13 cellular contexts compared by ENCODE assay signal in the genomic region with DNA sequence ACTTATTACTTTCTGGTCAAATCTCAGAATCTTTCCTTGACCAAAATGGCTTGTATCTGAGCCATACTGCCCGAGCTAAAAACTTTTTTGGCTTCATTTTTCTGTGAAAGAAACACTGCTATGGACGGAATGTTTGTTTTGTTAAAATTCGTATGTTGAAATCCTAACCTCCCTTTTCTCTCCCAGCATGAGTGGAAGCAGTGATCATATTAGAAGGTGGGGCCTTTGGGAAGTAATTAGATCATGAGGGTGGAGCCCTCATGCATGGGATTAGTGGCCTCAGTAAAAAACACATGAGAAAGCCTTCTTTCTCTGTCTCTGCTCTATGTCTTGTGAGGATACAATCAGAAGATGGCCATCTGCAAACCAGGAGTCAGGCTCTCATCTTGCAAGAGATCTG. TPM values are rescaled to one million over a fixed set of nuclear protein-coding genes. Genes with fewer than 3 reads are reported as not detected.
DNase-seq lines count a peak whose midpoint lies in the region; ATAC-seq and TF ChIP-seq lines count a peak whose summit lies in the region.
"Had no signal": no experiment of that assay in that cellular context is flagged by ENCODE, and none has a peak within 500 bp of the region (broad histone marks: within the 10 kb centered on the region; RNA-seq: fewer than 3 reads in every experiment).

No MANE protein-coding gene starts in this region.

- H3K27me3 ChIP-seq in SK-N-SH (ENCODE audit: insufficient read depth): no peaks in the 10 kb centered on the region

- WGBS in SK-N-SH (ENCODE audit: low lambda C conversion rate): 72% methylated on average over 3 of the region's 3 CpGs

- no peak overlapping the region for H3K4me2 ChIP-seq in SK-N-SH

- no peak overlapping the region for H2AFZ ChIP-seq in SK-N-SH (ENCODE audit: low read depth)

- POLR2A ChIA-PET in SK-N-SH (lab: Yijun Ruan, JAX): no interaction called here

- H3K9ac ChIP-seq in SK-N-SH: no peak overlapping the region

- H3F3A ChIP-seq in SK-N-SH (replicated peaks; ENCODE audit: insufficient read depth): no peaks in the 10 kb centered on the region

- TF ChIP-seq RAD21 in SK-N-SH (IDR thresholded peaks at IDR 0.05; ENCODE audit: low read length): no peak

- H3K79me2 ChIP-seq in SK-N-SH (ENCODE audit: insufficient read depth): no peaks in the 10 kb centered on the region

- no peaks in the 10 kb centered on the region for H3K9me2 ChIP-seq in SK-N-SH

- H3K27ac ChIP-seq in SK-N-SH (ENCODE audit: low read depth in 2 of 2, low read length in 1 of 2): no peak overlapping the region

- TF ChIP-seq CTCF in choroid plexus epithelial cell (conservative IDR thresholded peaks at IDR 0.05; ENCODE audit: low read depth, low read length) (no peak), SK-N-SH (IDR thresholded peaks at IDR 0.05) (no peak)

- DNase-seq in NCI-H82 (lab: John Stamatoyannopoulos, UW): peak; percentile 65
- DNase-seq in choroid plexus epithelial cell (ENCODE audit: low read depth): peak; percentile 68
- peak; percentile 64 for DNase-seq in iris pigment epithelial cell (ENCODE audit: low read depth)
- DNase-seq in SK-N-SH: no peak
- DNase-seq in hippocampal formation (lab: John Stamatoyannopoulos, UW): no peak
- DNase-seq: C1 segment of cervical spinal cord; Calu3; CD4-positive, alpha-beta T cell; DMS 273 treated with DMSO at 0.1 percent for 48 hours; EL had no signal

- H3K4me1 ChIP-seq in SK-N-SH (ENCODE audit: control insufficient read depth in 1 of 2, insufficient read depth in 2 of 2, low read depth in 1 of 2, low read length in 1 of 2): no peaks in the 10 kb centered on the region

- H4K20me1 ChIP-seq in SK-N-SH (ENCODE audit: insufficient read depth): no peaks in the 10 kb centered on the region

- H3K4me3 ChIP-seq in choroid plexus epithelial cell (ENCODE audit: low read depth, low read length): no peak overlapping the region
- no peak overlapping the region for H3K4me3 ChIP-seq in SK-N-SH (ENCODE audit: low read depth in 2 of 2, low read length in 1 of 2)

- no peak for TF ChIP-seq EP300 in SK-N-SH (IDR thresholded peaks at IDR 0.05; ENCODE audit: borderline replicate concordance in 1 of 2, low read depth in 1 of 2, low read length in 1 of 2)

- H3K36me3 ChIP-seq in SK-N-SH (replicated peaks in 1 of 2; ENCODE audit: control insufficient read depth in 1 of 2, insufficient read depth in 2 of 2, low read length in 1 of 2): no peaks in the 10 kb centered on the region

- CTCF ChIA-PET in SK-N-SH (lab: Yijun Ruan, JAX): interaction anchor here (1.2 kb wide), 1 partner anchor 309 kb away, joined by 3 read pairs; no protein-coding TSS in a partner anchor

- H3K9me3 ChIP-seq in SK-N-SH: no peaks in the 10 kb centered on the region

- ATAC-seq in HG03460 (IDR thresholded peaks at IDR 0.05; ENCODE audit: unreplicated experiment) (no peak), GM21526 (IDR thresholded peaks at IDR 0.05; ENCODE audit: low FRiP score, unreplicated experiment) (no peak)
- ATAC-seq: HCT116 had no signal

TF ChIP-seq in SK-N-SH, 30 proteins besides CTCF, POLR2A, EP300 and RAD21:
- TF ChIP-seq RFX5 (IDR thresholded peaks at IDR 0.05; ENCODE audit: low read length): no peak
- TF ChIP-seq EZH2phosphoT487 (IDR thresholded peaks at IDR 0.05; ENCODE audit: borderline replicate concordance, low read depth): no peak
- TF ChIP-seq TCF12 (IDR thresholded peaks at IDR 0.05): no peak
- TF ChIP-seq TEAD4 (IDR thresholded peaks at IDR 0.05; ENCODE audit: borderline replicate concordance, insufficient read depth): no peak
- TF ChIP-seq MEF2A (IDR thresholded peaks at IDR 0.05; ENCODE audit: borderline replicate concordance, low read depth): no peak
- TF ChIP-seq, protein P1, sequence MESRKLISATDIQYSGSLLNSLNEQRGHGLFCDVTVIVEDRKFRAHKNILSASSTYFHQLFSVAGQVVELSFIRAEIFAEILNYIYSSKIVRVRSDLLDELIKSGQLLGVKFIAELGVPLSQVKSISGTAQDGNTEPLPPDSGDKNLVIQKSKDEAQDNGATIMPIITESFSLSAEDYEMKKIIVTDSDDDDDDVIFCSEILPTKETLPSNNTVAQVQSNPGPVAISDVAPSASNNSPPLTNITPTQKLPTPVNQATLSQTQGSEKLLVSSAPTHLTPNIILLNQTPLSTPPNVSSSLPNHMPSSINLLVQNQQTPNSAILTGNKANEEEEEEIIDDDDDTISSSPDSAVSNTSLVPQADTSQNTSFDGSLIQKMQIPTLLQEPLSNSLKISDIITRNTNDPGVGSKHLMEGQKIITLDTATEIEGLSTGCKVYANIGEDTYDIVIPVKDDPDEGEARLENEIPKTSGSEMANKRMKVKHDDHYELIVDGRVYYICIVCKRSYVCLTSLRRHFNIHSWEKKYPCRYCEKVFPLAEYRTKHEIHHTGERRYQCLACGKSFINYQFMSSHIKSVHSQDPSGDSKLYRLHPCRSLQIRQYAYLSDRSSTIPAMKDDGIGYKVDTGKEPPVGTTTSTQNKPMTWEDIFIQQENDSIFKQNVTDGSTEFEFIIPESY (IDR thresholded peaks at IDR 0.05; ENCODE audit: borderline replicate concordance, low read depth): no peak
- TF ChIP-seq NFIC (IDR thresholded peaks at IDR 0.05; ENCODE audit: borderline replicate concordance): no peak
- no peak for TF ChIP-seq CHD2 (IDR thresholded peaks at IDR 0.05; ENCODE audit: low read length, partially characterized antibody)
- TF ChIP-seq GABPA (IDR thresholded peaks at IDR 0.05; ENCODE audit: low read depth): no peak
- TF ChIP-seq ELF1 (IDR thresholded peaks at IDR 0.05): no peak
- TF ChIP-seq TAF1 (IDR thresholded peaks at IDR 0.05; ENCODE audit: borderline replicate concordance, low read depth, low read length): no peak
- no peak for TF ChIP-seq GATA2 (CRISPR knock-in tag; IDR thresholded peaks at IDR 0.05)
- no peak for TF ChIP-seq POLR2AphosphoS5 (IDR thresholded peaks at IDR 0.05; ENCODE audit: low read depth, low read length)

RNA-seq across cellular contexts. Expression of a gene that starts 7.4 kb away (rescaled TPM):
- 10.4 TPM in 2 replicates for polyA plus RNA-seq in SK-N-SH (2012; rRNA removed)
- polyA plus RNA-seq in SK-N-SH (2012; cell fraction: cytosol; rRNA removed): 14.7 and 17.1 TPM in 2 replicates
- 12.5 and 21.9 TPM in 2 replicates for polyA plus RNA-seq in SK-N-SH (2012; cell fraction: nucleus; rRNA removed)

Comparison
In these comparisons a context has a peak if more than half of its experiments do, and no peak if none do; other contexts are left out.
1. DNase-seq: peak in NCI-H82 (single experiment), choroid plexus epithelial cell (single experiment) and iris pigment epithelial cell (single experiment); none in SK-N-SH (single experiment) and hippocampal formation (0 of 2).